13 cellular contexts compared by ENCODE assay signal in genomic region chr7:111098926-111099250, GRCh38. TPM values are rescaled to one million over a fixed set of nuclear protein-coding genes. Genes with fewer than 3 reads are reported as not detected.
A peak's percentile ranks its signal among the peaks of the same experiment; 100 is the strongest.
DNase-seq lines count a peak whose midpoint lies in the region; ATAC-seq, FAIRE-seq and TF ChIP-seq lines count a peak whose summit lies in the region.
"Had no signal": no experiment of that assay in that cellular context is flagged by ENCODE, and none has a peak within 500 bp of the region (broad histone marks: within the 10 kb centered on the region; RNA-seq: fewer than 3 reads in every experiment).

No MANE protein-coding gene starts in this region.

- no peaks in the 10 kb centered on the region for H3K9me3 ChIP-seq in pancreas
- H3K9me3 ChIP-seq: vagina had no signal

- WGBS in pancreas, 2 donors: 22 to 49% methylated on average over 1 of the region's 1 CpG

- ATAC-seq in activated T-cell treated with anti-CD3 and anti-CD28 coated beads, Interleukin-2, amount 50 U/mL, for 4 hours: no peak
- peak; percentile 9 for ATAC-seq in GM21526 (IDR thresholded peaks at IDR 0.05; ENCODE audit: low FRiP score, unreplicated experiment)
- no peak for ATAC-seq in activated CD8-positive, alpha-beta T cell treated with anti-CD3 and anti-CD28 coated beads for 36 hours
- no peak for ATAC-seq in pancreas
- no peak for ATAC-seq in GM18858 (IDR thresholded peaks at IDR 0.05; ENCODE audit: unreplicated experiment)
- ATAC-seq in HG03159 (IDR thresholded peaks at IDR 0.05; ENCODE audit: unreplicated experiment): no peak

- no peak overlapping the region for H3K27ac ChIP-seq in pancreas
- H3K27ac ChIP-seq: foreskin keratinocyte, vagina had no signal

- peaks cover 71% of the 10 kb centered on the region for H3K4me1 Mint-ChIP-seq in activated T-cell treated with anti-CD3 and anti-CD28 coated beads, Interleukin-2, amount 50 U/mL, for 24 hours (ENCODE audit: low read depth)
- peaks cover 45% of the 10 kb centered on the region for H3K4me1 Mint-ChIP-seq in activated T-cell treated with anti-CD3 and anti-CD28 coated beads, Interleukin-2, amount 50 U/mL, for 4 hours (ENCODE audit: low read depth)
- peaks cover 69% of the 10 kb centered on the region for H3K4me1 Mint-ChIP-seq in activated CD8-positive, alpha-beta T cell treated with anti-CD3 and anti-CD28 coated beads for 36 hours (ENCODE audit: low read depth)

- intact Hi-C loops in activated CD8-positive, alpha-beta T cell treated with anti-CD3 and anti-CD28 coated beads for 36 hours (cut with micrococcal nuclease): loop anchor here (10.0 kb wide), 1 partner anchor 636 kb away; no protein-coding TSS in a partner anchor
- intact Hi-C loops in pancreas (cut with DNase I): loop anchor here in 1 of 3 donors (10.0 kb wide), 1 partner anchor 386 kb away; no protein-coding TSS in a partner anchor

- H3K36me3 ChIP-seq in pancreas: no peaks in the 10 kb centered on the region
- H3K36me3 ChIP-seq: vagina had no signal

- peaks cover 77% of the 10 kb centered on the region for H3K36me3 Mint-ChIP-seq in activated T-cell treated with anti-CD3 and anti-CD28 coated beads, Interleukin-2, amount 50 U/mL, for 24 hours (ENCODE audit: low read depth)
- H3K36me3 Mint-ChIP-seq in activated T-cell treated with anti-CD3 and anti-CD28 coated beads, Interleukin-2, amount 50 U/mL, for 4 hours (ENCODE audit: insufficient read depth): peaks cover 22% of the 10 kb centered on the region
- H3K36me3 Mint-ChIP-seq in activated CD8-positive, alpha-beta T cell treated with anti-CD3 and anti-CD28 coated beads for 36 hours (ENCODE audit: low read depth): peaks cover 63% of the 10 kb centered on the region

- no peaks in the 10 kb centered on the region for H3K27me3 ChIP-seq in pancreas
- H3K27me3 ChIP-seq: foreskin keratinocyte, vagina had no signal

- no peak for TF ChIP-seq CTCF in activated CD8-positive, alpha-beta T cell treated with anti-CD3 and anti-CD28 coated beads for 36 hours (IDR thresholded peaks at IDR 0.05)
- no peak for TF ChIP-seq CTCF in pancreas (IDR thresholded peaks at IDR 0.05)

- no peak overlapping the region for H3K27ac Mint-ChIP-seq in activated T-cell treated with anti-CD3 and anti-CD28 coated beads, Interleukin-2, amount 50 U/mL, for 24 hours
- H3K27ac Mint-ChIP-seq in activated CD8-positive, alpha-beta T cell treated with anti-CD3 and anti-CD28 coated beads for 36 hours: peak overlapping the region; percentile 94
- H3K27ac Mint-ChIP-seq: dendritic cell treated with granulocyte-macrophage colony-stimulating factor and Interleukin-4, amounts not matched to agents 40 ng/mL and 50 ng/mL, for 4 days; GM23338 had no signal

- POLR2A ChIA-PET in activated CD8-positive, alpha-beta T cell treated with anti-CD3 and anti-CD28 coated beads for 36 hours (lab: Charles Lee): interaction anchor here (0.6 to 1.2 kb wide), 3 partner anchors 14 to 253 kb away, joined by 3 read pairs; no protein-coding TSS in a partner anchor

- peak; percentile 29 for FAIRE-seq in pancreas (lab: Jason Lieb, UNC)

- no peak for DNase-seq in activated T-cell treated with anti-CD3 and anti-CD28 coated beads, Interleukin-2, amount 50 U/mL, for 24 hours
- DNase-seq in activated T-cell treated with anti-CD3 and anti-CD28 coated beads, Interleukin-2, amount 50 U/mL, for 4 hours: no peak
- no peak for DNase-seq in activated CD8-positive, alpha-beta T cell treated with anti-CD3 and anti-CD28 coated beads for 36 hours
- no peak for DNase-seq in pancreas
- DNase-seq in stimulated activated CD4-positive, alpha-beta T cell treated with anti-CD3 and anti-CD28 coated beads, Interleukin-15, amount 100 ng/mL, for 24 hours: no peak
- DNase-seq: KG1 had no signal

- H3K4me3 Mint-ChIP-seq in activated T-cell treated with anti-CD3 and anti-CD28 coated beads, Interleukin-2, amount 50 U/mL, for 24 hours: peak overlapping the region; percentile 18
- no peak overlapping the region for H3K4me3 Mint-ChIP-seq in activated T-cell treated with anti-CD3 and anti-CD28 coated beads, Interleukin-2, amount 50 U/mL, for 4 hours
- H3K4me3 Mint-ChIP-seq in activated CD8-positive, alpha-beta T cell treated with anti-CD3 and anti-CD28 coated beads for 36 hours: peak overlapping the region; percentile 66
- H3K4me3 Mint-ChIP-seq: dendritic cell treated with granulocyte-macrophage colony-stimulating factor and Interleukin-4, amounts not matched to agents 40 ng/mL and 50 ng/mL, for 4 days; GM23338 had no signal

- H3K27me3 Mint-ChIP-seq in activated T-cell treated with anti-CD3 and anti-CD28 coated beads, Interleukin-2, amount 50 U/mL, for 24 hours: no peaks in the 10 kb centered on the region
- H3K27me3 Mint-ChIP-seq in activated T-cell treated with anti-CD3 and anti-CD28 coated beads, Interleukin-2, amount 50 U/mL, for 4 hours (ENCODE audit: low read depth): no peaks in the 10 kb centered on the region
- H3K27me3 Mint-ChIP-seq in activated CD8-positive, alpha-beta T cell treated with anti-CD3 and anti-CD28 coated beads for 36 hours: no peaks in the 10 kb centered on the region
- H3K27me3 Mint-ChIP-seq: dendritic cell treated with granulocyte-macrophage colony-stimulating factor and Interleukin-4, amounts not matched to agents 40 ng/mL and 50 ng/mL, for 4 days had no signal

- no peaks in the 10 kb centered on the region for H3K9me3 Mint-ChIP-seq in activated T-cell treated with anti-CD3 and anti-CD28 coated beads, Interleukin-2, amount 50 U/mL, for 24 hours
- no peaks in the 10 kb centered on the region for H3K9me3 Mint-ChIP-seq in activated T-cell treated with anti-CD3 and anti-CD28 coated beads, Interleukin-2, amount 50 U/mL, for 4 hours
- peaks cover 1% of the 10 kb centered on the region for H3K9me3 Mint-ChIP-seq in activated CD8-positive, alpha-beta T cell treated with anti-CD3 and anti-CD28 coated beads for 36 hours
- H3K9me3 Mint-ChIP-seq: dendritic cell treated with granulocyte-macrophage colony-stimulating factor and Interleukin-4, amounts not matched to agents 40 ng/mL and 50 ng/mL, for 4 days; GM23338 had no signal

- no peak overlapping the region for H3K4me3 ChIP-seq in pancreas
- H3K4me3 ChIP-seq: GM23338, vagina had no signal

- peaks cover 0 to 12% (median 9%) of the 10 kb centered on the region in 3 donors for H3K4me1 ChIP-seq in pancreas
- H3K4me1 ChIP-seq: foreskin keratinocyte, vagina had no signal

- CTCF ChIA-PET in activated CD8-positive, alpha-beta T cell treated with anti-CD3 and anti-CD28 coated beads for 36 hours (lab: Charles Lee): interaction anchor here (0.8 to 2.9 kb wide), 28 partner anchors 9 to 1010 kb away, joined by 3 to 17 read pairs (median 4); no protein-coding TSS in a partner anchor

RNA-seq across cellular contexts. Expression of gene LRRN3, which starts 8.0 kb away (rescaled TPM):
- 10 to 100 TPM; 35.7 to 54.0 (median 39.2) TPM for total RNA-seq in activated T-cell treated with anti-CD3 and anti-CD28 coated beads, Interleukin-2, amount 50 U/mL, for 4 hours
- 10 to 100 TPM; 32.5 to 34.8 TPM for total RNA-seq in activated CD8-positive, alpha-beta T cell treated with anti-CD3 and anti-CD28 coated beads for 36 hours
- total RNA-seq in pancreas: 1 to 10 TPM in 1 of 6 donors, under 1 TPM in 4, not detected in 1; 0.32 to 1.3 (median 0.46) TPM
- polyA plus RNA-seq in pancreas: 1 to 10 TPM in 1 of 2 donors, under 1 TPM in 1; 0.30 to 1.0 TPM
- total RNA-seq: foreskin keratinocyte, GM23338 had no signal
- polyA plus RNA-seq: foreskin keratinocyte had no signal

Comparison
In these comparisons a context has a peak if more than half of its experiments do, and no peak if none do; other contexts are left out.
1. RNA of gene LRRN3, which starts 8.0 kb away (total RNA-seq): 35.7 to 54.0 TPM in activated T-cell treated with anti-CD3 and anti-CD28 coated beads, Interleukin-2, amount 50 U/mL, for 4 hours and 32.5 to 34.8 TPM in activated CD8-positive, alpha-beta T cell treated with anti-CD3 and anti-CD28 coated beads for 36 hours; 0.32 to 1.3 TPM in pancreas; every median in the first group is over 10 times any median in the second.